ENCODE assay signal across 11 cellular contexts in genomic region chr11:86063536-86063935, GRCh38. TPM values are rescaled to one million over a fixed set of nuclear protein-coding genes. Genes with fewer than 3 reads are reported as not detected.
DNase-seq lines count a peak whose midpoint lies in the region; ATAC-seq and TF ChIP-seq lines count a peak whose summit lies in the region.
"Had no signal": no experiment of that assay in that cellular context is flagged by ENCODE, and none has a peak within 500 bp of the region (broad histone marks: within the 10 kb centered on the region; RNA-seq: fewer than 3 reads in every experiment).

No MANE protein-coding gene starts in this region.

- peaks cover 39% of the 10 kb centered on the region for H3K79me2 ChIP-seq in parathyroid adenoma

- peak overlapping the region; percentile 26 for H3K4me2 ChIP-seq in parathyroid adenoma (ENCODE audit: low read length)

- H3K27ac Mint-ChIP-seq in Calu3 (ENCODE audit: unreplicated experiment): peak overlapping the region; percentile 81
- H3K27ac Mint-ChIP-seq in effector memory CD8-positive, alpha-beta T cell: peak overlapping the region; percentile 98

- H3K27ac ChIP-seq in Peyer's patch (peak overlapping the region in 3 of 4 donors; percentile 2 to 55 (median 14)), parathyroid adenoma (peak overlapping the region; percentile 50)

- intact Hi-C loops in Calu3 (cut with micrococcal nuclease; ENCODE audit: unreplicated experiment): no loop called here

- no TSS peak for BruUV-seq in Calu3 (replicated peaks; lab: Mats Ljungman, UMichigan)

- no peaks in the 10 kb centered on the region for H3K9me3 Mint-ChIP-seq in Calu3 (ENCODE audit: low read depth, unreplicated experiment)
- H3K9me3 Mint-ChIP-seq in effector memory CD8-positive, alpha-beta T cell: no peaks in the 10 kb centered on the region

- TF ChIP-seq CTCF in Calu3 (IDR thresholded peaks at IDR 0.05; ENCODE audit: unreplicated experiment): no peak
- no peak for TF ChIP-seq CTCF in Peyer's patch (IDR thresholded peaks at IDR 0.05)
- no peak for TF ChIP-seq CTCF in parathyroid adenoma (IDR thresholded peaks at IDR 0.05)

- no peaks in the 10 kb centered on the region for H3K9me3 ChIP-seq in Peyer's patch
- H3K9me3 ChIP-seq in parathyroid adenoma (ENCODE audit: control insufficient read depth, low read length): no peaks in the 10 kb centered on the region

- TF ChIP-seq POLR2A in Peyer's patch (IDR thresholded peaks at IDR 0.05): no peak

- H3K27me3 Mint-ChIP-seq in Calu3 (ENCODE audit: unreplicated experiment): no peaks in the 10 kb centered on the region
- H3K27me3 Mint-ChIP-seq in effector memory CD8-positive, alpha-beta T cell: no peaks in the 10 kb centered on the region

- peaks cover 15% of the 10 kb centered on the region for H3K4me1 Mint-ChIP-seq in Calu3 (ENCODE audit: low read depth, unreplicated experiment)
- peaks cover 51 to 74% of the 10 kb centered on the region in 2 donors for H3K4me1 Mint-ChIP-seq in effector memory CD8-positive, alpha-beta T cell (ENCODE audit: low read depth in 2 of 2)

- peaks cover 32% of the 10 kb centered on the region for H3K36me3 Mint-ChIP-seq in Calu3 (ENCODE audit: insufficient read depth, unreplicated experiment)
- peaks cover 42% of the 10 kb centered on the region for H3K36me3 Mint-ChIP-seq in effector memory CD8-positive, alpha-beta T cell (ENCODE audit: insufficient read depth)

- no peak for DNase-seq in Calu3
- DNase-seq in Peyer's patch: no peak
- DNase-seq in effector memory CD8-positive, alpha-beta T cell: no peak
- DNase-seq in NCI-H774 (lab: John Stamatoyannopoulos, UW): no peak
- DNase-seq: activated naive CD4-positive, alpha-beta T cell; GDM1 had no signal

- H3K4me1 ChIP-seq in Peyer's patch (peaks cover 0 to 40% (median 11%) of the 10 kb centered on the region in 4 donors), parathyroid adenoma (peaks cover 5% of the 10 kb centered on the region)

- H3K36me3 ChIP-seq in Peyer's patch: no peaks in the 10 kb centered on the region
- H3K36me3 ChIP-seq in parathyroid adenoma (ENCODE audit: control insufficient read depth, insufficient read depth, low read length): no peaks in the 10 kb centered on the region

- no peak overlapping the region for H2AFZ ChIP-seq in parathyroid adenoma

- H3K27me3 ChIP-seq in Peyer's patch (no peaks in the 10 kb centered on the region), parathyroid adenoma (ENCODE audit: control insufficient read depth, insufficient read depth, low read length) (no peaks in the 10 kb centered on the region)

- no peak for ATAC-seq in effector memory CD8-positive, alpha-beta T cell (replicated peaks)
- ATAC-seq in GM21576 (IDR thresholded peaks at IDR 0.05; ENCODE audit: unreplicated experiment): no peak
- ATAC-seq in HG02763 (IDR thresholded peaks at IDR 0.05; ENCODE audit: unreplicated experiment): no peak
- no peak for ATAC-seq in GM21390 (IDR thresholded peaks at IDR 0.05; ENCODE audit: unreplicated experiment)
- ATAC-seq: Panc1 had no signal

- H3K4me3 ChIP-seq in Peyer's patch (no peak overlapping the region), parathyroid adenoma (ENCODE audit: low read depth, low read length) (peak overlapping the region; percentile 9)

- H3K4me3 Mint-ChIP-seq in Calu3 (ENCODE audit: low read depth, unreplicated experiment): peak overlapping the region; percentile 99
- H3K4me3 Mint-ChIP-seq in effector memory CD8-positive, alpha-beta T cell: peak overlapping the region; percentile 99

- CTCF ChIA-PET in Calu3 (lab: Charles Lee): no interaction called here

- no peak overlapping the region for H3K9ac ChIP-seq in parathyroid adenoma

RNA-seq across cellular contexts. Expression of gene PICALM, which starts 5.3 kb away (rescaled TPM):
- total RNA-seq in Calu3 (2022) (116 and 124 TPM in 2 replicates), Peyer's patch (100 to 1,000 TPM; 201 to 292 (median 237) TPM)
